Comparison of ENCODE assay signal across 26 cellular contexts in the genomic region with DNA sequence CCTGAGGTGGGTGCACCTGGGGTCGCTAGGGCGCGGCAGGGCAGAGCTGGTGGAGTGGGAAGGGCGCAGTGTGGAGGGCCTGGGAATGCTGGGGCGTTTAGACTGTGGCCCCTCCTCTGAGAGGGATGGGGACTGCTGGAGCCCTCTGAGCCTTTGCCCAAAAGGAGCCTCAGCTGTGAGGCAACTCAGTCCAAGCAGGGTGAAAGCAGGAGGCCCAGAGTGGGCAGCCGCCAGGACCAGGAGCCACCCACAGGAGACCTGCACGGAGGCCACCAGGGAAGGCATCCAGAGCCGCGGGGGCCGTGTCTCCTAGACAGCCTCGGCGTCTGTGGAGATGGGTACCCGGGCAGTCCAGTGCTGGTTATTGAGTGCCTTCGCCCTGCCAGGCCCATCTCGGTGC.
"Had no signal": no experiment of that assay in that cellular context is flagged by ENCODE, and none has a peak within 500 bp of the region (broad histone marks: within the 10 kb centered on the region; RNA-seq: fewer than 3 reads in every experiment).

No MANE protein-coding gene starts in this region.

- H3K4me1 ChIP-seq: breast epithelium had no signal

- H3K27ac ChIP-seq: esophagus squamous epithelium, sigmoid colon, thoracic aorta had no signal

- H3K27me3 ChIP-seq: breast epithelium, esophagus squamous epithelium, gastrocnemius medialis, sigmoid colon had no signal

- H3K36me3 ChIP-seq: breast epithelium had no signal

- H3K9me3 Mint-ChIP-seq: activated CD4-positive, alpha-beta memory T cell treated with anti-CD3 and anti-CD28 coated beads for 36 hours; activated naive CD8-positive, alpha-beta T cell treated with anti-CD3 and anti-CD28 coated beads for 36 hours; central memory CD8-positive, alpha-beta T cell; endodermal cell; nephron progenitor cell; stimulated activated naive B cell treated with anti-CD40 and anti-IgM and Interleukin-4, amounts not matched to agents 10 μg/mL and 1 μg/mL and 100 μg/mL, for 72 hours; T-helper 1 cell treated with Interleukin-12 subunit alpha and Interleukin-12 subunit beta and Interleukin-4 antibody, amounts not matched to agents 30 μg/mL and 1 μg/mL, for 36 hours had no signal

- H3K27ac Mint-ChIP-seq: activated CD4-positive, alpha-beta memory T cell treated with anti-CD3 and anti-CD28 coated beads for 36 hours; activated naive CD8-positive, alpha-beta T cell treated with anti-CD3 and anti-CD28 coated beads for 36 hours; endodermal cell; stimulated activated naive B cell treated with anti-CD40 and anti-IgM and Interleukin-4, amounts not matched to agents 10 μg/mL and 1 μg/mL and 100 μg/mL, for 72 hours; T-helper 1 cell treated with Interleukin-12 subunit alpha and Interleukin-12 subunit beta and Interleukin-4 antibody, amounts not matched to agents 30 μg/mL and 1 μg/mL, for 36 hours had no signal

- H3K27me3 Mint-ChIP-seq: activated naive CD8-positive, alpha-beta T cell treated with anti-CD3 and anti-CD28 coated beads for 36 hours; central memory CD8-positive, alpha-beta T cell; stimulated activated naive B cell treated with anti-CD40 and anti-IgM and Interleukin-4, amounts not matched to agents 10 μg/mL and 1 μg/mL and 100 μg/mL, for 72 hours had no signal

- H3K4me3 Mint-ChIP-seq: activated CD4-positive, alpha-beta memory T cell treated with anti-CD3 and anti-CD28 coated beads for 36 hours; activated naive CD8-positive, alpha-beta T cell treated with anti-CD3 and anti-CD28 coated beads for 36 hours; central memory CD8-positive, alpha-beta T cell; endodermal cell; nephron progenitor cell; stimulated activated naive B cell treated with anti-CD40 and anti-IgM and Interleukin-4, amounts not matched to agents 10 μg/mL and 1 μg/mL and 100 μg/mL, for 72 hours; T-helper 1 cell treated with Interleukin-12 subunit alpha and Interleukin-12 subunit beta and Interleukin-4 antibody, amounts not matched to agents 30 μg/mL and 1 μg/mL, for 36 hours had no signal

- DNase-seq: activated CD4-positive, alpha-beta memory T cell treated with anti-CD3 and anti-CD28 coated beads for 36 hours; activated CD4-positive, alpha-beta T cell treated with anti-CD3 and anti-CD28 coated beads for 4 hours; activated CD4-positive, CD25-positive, alpha-beta regulatory T cell; activated naive CD4-positive, alpha-beta T cell treated with Interleukin-2 at 50 U/mL for 16 hours; activated naive CD8-positive, alpha-beta T cell treated with anti-CD3 and anti-CD28 coated beads for 36 hours; activated T-cell treated with anti-CD3 and anti-CD28 coated beads, Interleukin-2, amount 50 U/mL, for 48 hours; cortex of kidney; endodermal cell; esophagus squamous epithelium; gastrocnemius medialis; head of caudate nucleus; hypothalamus; left ventricle myocardium superior; mammary epithelial cell; midbrain; nephron progenitor cell; nucleus accumbens; sigmoid colon; stimulated activated CD4-positive, alpha-beta T cell treated with anti-CD3 and anti-CD28 coated beads, Interleukin-15, amount 100 ng/mL, for 24 hours; stimulated activated naive B cell treated with anti-CD40 and anti-IgM and Interleukin-4, amounts not matched to agents 10 μg/mL and 1 μg/mL and 100 μg/mL, for 72 hours; T1000 had no signal

- H3K4me1 Mint-ChIP-seq: activated naive CD8-positive, alpha-beta T cell treated with anti-CD3 and anti-CD28 coated beads for 36 hours; central memory CD8-positive, alpha-beta T cell; endodermal cell had no signal

- H3K4me3 ChIP-seq: breast epithelium, esophagus squamous epithelium, gastrocnemius medialis, sigmoid colon, smooth muscle cell, thoracic aorta had no signal

- ATAC-seq: gastrocnemius medialis; stimulated activated naive B cell treated with anti-CD40 and anti-IgM and Interleukin-4, amounts not matched to agents 10 μg/mL and 1 μg/mL and 100 μg/mL, for 72 hours had no signal

- H3K9me3 ChIP-seq: breast epithelium, esophagus squamous epithelium, gastrocnemius medialis, sigmoid colon, thoracic aorta had no signal
